Comparison of ENCODE assay signal across 14 cellular contexts in the genomic region with DNA sequence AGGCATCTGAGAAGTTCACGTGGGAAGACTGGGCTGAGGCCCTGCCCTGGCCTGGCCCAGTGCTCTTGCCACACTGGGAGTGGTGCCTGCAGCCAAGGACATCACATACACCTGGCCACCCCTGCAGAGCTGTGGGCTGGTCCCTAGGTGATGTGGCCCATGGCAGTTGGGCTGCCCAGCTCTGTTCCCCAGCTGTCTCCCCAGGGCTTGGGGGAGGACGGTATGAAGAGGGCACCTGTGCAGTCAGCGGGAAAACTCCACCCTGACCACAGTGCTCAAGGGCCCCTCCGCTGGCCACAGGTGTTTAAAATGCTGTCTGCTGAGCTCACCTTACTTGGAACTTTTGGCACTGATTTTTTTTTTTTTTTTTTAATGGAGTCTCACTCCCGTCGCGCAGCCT.
DNase-seq lines count a peak whose midpoint lies in the region; ATAC-seq, FAIRE-seq and TF ChIP-seq lines count a peak whose summit lies in the region.
"Had no signal": no experiment of that assay in that cellular context is flagged by ENCODE, and none has a peak within 500 bp of the region (broad histone marks: within the 10 kb centered on the region; RNA-seq: fewer than 3 reads in every experiment).

No MANE protein-coding gene starts in this region.

- peaks cover 81% of the 10 kb centered on the region for H3K4me1 ChIP-seq in KMS-11 (ENCODE audit: low read depth, poor library complexity, severe bottlenecking)
- H3K4me1 ChIP-seq in GM12878 (ENCODE audit: control insufficient read depth, insufficient read depth, low read length) = peaks cover 64% of the 10 kb centered on the region
- peaks cover 1 to 11% of the 10 kb centered on the region in 2 experiments for H3K4me1 ChIP-seq in trophoblast cell (ENCODE audit: control insufficient read depth in 1 of 2, insufficient read depth in 2 of 2, low read length in 2 of 2)

- H3K4me2 ChIP-seq in KMS-11 = peak overlapping the region; percentile 33; the same call in 1 of the 2 replicates
- H3K4me2 ChIP-seq in GM12878 (ENCODE audit: control insufficient read depth, insufficient read depth) = 0 out of 2 replicates have a peak overlapping the region, but pooled peaks have one; percentile 17
- H3K4me2 ChIP-seq in trophoblast cell (ENCODE audit: low read length) = no peak overlapping the region

- in situ Hi-C loops in GM12878 (cut with MboI) = no loop called here

- no peak for TF ChIP-seq RAD21 in GM12878 (IDR thresholded peaks at IDR 0.05; ENCODE audit: insufficient read depth, low read depth, low read length)

- H4K8ac ChIP-seq in trophoblast cell (ENCODE audit: low read depth, low read length) = no peak overlapping the region

- no peak for TF ChIP-seq CTCF in KMS-11 (conservative IDR thresholded peaks at IDR 0.05; ENCODE audit: low read depth, low read length)
- TF ChIP-seq CTCF in GM12878 (IDR thresholded peaks at IDR 0.05 in 2 of 3, conservative IDR thresholded peaks at IDR 0.05 in 1 of 3; ENCODE audit: control insufficient read depth in 2 of 3, extremely low read depth in 1 of 3, insufficient read depth in 1 of 3, low read depth in 3 of 3, low read length in 3 of 3) = no peak
- TF ChIP-seq CTCF in RWPE1 (conservative IDR thresholded peaks at IDR 0.05; ENCODE audit: low read depth) = no peak

- no TSS peak for BruUV-seq in GM12878 (replicated peaks; lab: Mats Ljungman, UMichigan)

- no peak overlapping the region for H2BK12ac ChIP-seq in trophoblast cell (ENCODE audit: low read length)

- no peak for TF ChIP-seq EP300 in GM12878 (IDR thresholded peaks at IDR 0.05; ENCODE audit: borderline replicate concordance in 1 of 2, control insufficient read depth in 1 of 2, low read depth in 2 of 2, low read length in 2 of 2)

- H3K4me3 ChIP-seq in KMS-11 (IDR thresholded peaks at IDR 0.05; ENCODE audit: insufficient read depth, low read depth, low read length) = no peak overlapping the region
- H3K4me3 ChIP-seq in GM12878 = no peak overlapping the region
- no peak overlapping the region for H3K4me3 ChIP-seq in trophoblast cell (ENCODE audit: low read depth, low read length)
- H3K4me3 ChIP-seq: SJCRH30 had no signal

- no peak for FAIRE-seq in GM12878 (lab: Jason Lieb, UNC)

- no peak overlapping the region for H3K4ac ChIP-seq in trophoblast cell (ENCODE audit: low read depth, low read length)

- H3K14ac ChIP-seq in trophoblast cell (ENCODE audit: low read length) = no peak overlapping the region

- DNase-seq in NCI-H510A (lab: John Stamatoyannopoulos, UW) = peak; percentile 67
- no peak for DNase-seq in NCI-H510A treated with DMSO at 0.1 percent for 48 hours (lab: John Stamatoyannopoulos, UW)
- DNase-seq in GM12878 (ENCODE audit: low read depth, low spot score) = no peak
- no peak for DNase-seq in trophoblast cell
- DNase-seq in activated CD4-positive, CD25-positive, alpha-beta regulatory T cell (lab: John Stamatoyannopoulos, UW) = no peak
- DNase-seq in RWPE1 (ENCODE audit: low spot score) = no peak
- DNase-seq: NCI-H1048, NCI-H146, NCI-H446, NCI-H82, SJCRH30 had no signal

- POLR2A ChIA-PET in GM12878 (lab: Charles Lee) (interaction anchor here (0.6 to 0.7 kb wide), 2 partner anchors 59 to 869 kb away, joined by 3 read pairs; no protein-coding TSS in a partner anchor), RWPE1 (lab: Yijun Ruan, JAX; ENCODE audit: low non-redundant PET) (no interaction called here)

- no peak overlapping the region for H2BK120ac ChIP-seq in trophoblast cell (ENCODE audit: insufficient read depth, low read length, poor library complexity)

- H2BK5ac ChIP-seq in trophoblast cell (ENCODE audit: low read depth, low read length, poor library complexity) = no peak overlapping the region

- no peak overlapping the region for H4K12ac ChIP-seq in trophoblast cell (ENCODE audit: low read depth, low read length)

- WGBS in GM12878 (ENCODE audit: insufficient coverage, insufficient replicate concordance, low lambda C conversion rate, missing lambda C conversion rate) = 68% methylated on average over 7 of the region's 7 CpGs
- no CpG with 5 or more reads among the region's 7 CpGs for WGBS in trophoblast cell (ENCODE audit: extremely low coverage, insufficient coverage, insufficient read length)

- H3K9ac ChIP-seq in KMS-11 (no peak overlapping the region), GM12878 (ENCODE audit: control insufficient read depth, insufficient read depth, low read length) (no peak overlapping the region), trophoblast cell (ENCODE audit: low read length) (no peak overlapping the region)

- H3K79me2 ChIP-seq in KMS-11 (ENCODE audit: insufficient read depth, low read depth) (no peaks in the 10 kb centered on the region), GM12878 (ENCODE audit: control insufficient read depth, insufficient read depth, low read length) (no peaks in the 10 kb centered on the region), trophoblast cell (ENCODE audit: control insufficient read depth, insufficient read depth, low read length, poor library complexity) (peaks cover under 1% of the 10 kb centered on the region)

- H2AK5ac ChIP-seq in trophoblast cell (ENCODE audit: low read length) = peak overlapping the region; percentile 28

- CTCF ChIA-PET in GM12878 (lab: Yijun Ruan, JAX) = interaction anchor here (0.6 to 1.0 kb wide), 2 partner anchors 197 to 280 kb away, joined by 3 read pairs; no protein-coding TSS in a partner anchor
- CTCF ChIA-PET in RWPE1 (lab: Yijun Ruan, JAX) = interaction anchor here (0.7 kb wide), 1 partner anchor 21 kb away, joined by 6 read pairs; no protein-coding TSS in a partner anchor

- H3K9me3 ChIP-seq in GM12878 (replicated peaks; ENCODE audit: control insufficient read depth, insufficient read depth, low read length) (peaks cover 6% of the 10 kb centered on the region; the same call in 2 of the 3 replicates), trophoblast cell (ENCODE audit: insufficient read depth, low read depth, low read length) (peaks cover 5% of the 10 kb centered on the region)
- H3K9me3 ChIP-seq: SJCRH30 had no signal

- H4K20me1 ChIP-seq in KMS-11 (ENCODE audit: insufficient read depth) (no peaks in the 10 kb centered on the region), GM12878 (ENCODE audit: control insufficient read depth, insufficient read depth) (no peaks in the 10 kb centered on the region)

- H3K79me1 ChIP-seq in trophoblast cell (ENCODE audit: low read length) = peaks cover 5% of the 10 kb centered on the region

- H4K91ac ChIP-seq in trophoblast cell (ENCODE audit: low read depth, low read length) = peak overlapping the region; percentile 0

- TF ChIP-seq POLR2A in GM12878 (IDR thresholded peaks at IDR 0.05; ENCODE audit: low read depth, low read length) = no peak

- ATAC-seq in GM12878 = no peak
- ATAC-seq in GM18858 (IDR thresholded peaks at IDR 0.05; ENCODE audit: unreplicated experiment) = no peak
- ATAC-seq: HCT116 had no signal

- SMC1A ChIA-PET in GM12878 (lab: Charles Lee; ENCODE audit: uncharacterized antibody, unreplicated experiment) = no interaction called here

- H3K27ac ChIP-seq in KMS-11 (no peak overlapping the region), GM12878 (ENCODE audit: control insufficient read depth, insufficient read depth) (no peak overlapping the region), trophoblast cell (ENCODE audit: low read depth, low read length) (no peak overlapping the region), RWPE1 (no peak overlapping the region)
- H3K27ac ChIP-seq: SJCRH30 had no signal

- no peak overlapping the region for H2AFZ ChIP-seq in KMS-11 (ENCODE audit: low read depth)
- H2AFZ ChIP-seq in GM12878 (ENCODE audit: control insufficient read depth, low read depth, low read length) = no peak overlapping the region
- no peak overlapping the region for H2AFZ ChIP-seq in trophoblast cell (ENCODE audit: insufficient read depth, low read length, poor library complexity)

- no peaks in the 10 kb centered on the region for H3K27me3 ChIP-seq in KMS-11 (ENCODE audit: insufficient read depth, low read depth)
- no peaks in the 10 kb centered on the region; a peak in 1 of 4 replicates for H3K27me3 ChIP-seq in GM12878 (replicated peaks in 1 of 2; ENCODE audit: control insufficient read depth in 2 of 2, insufficient read depth in 2 of 2, low read length in 1 of 2)
- no peaks in the 10 kb centered on the region for H3K27me3 ChIP-seq in trophoblast cell (ENCODE audit: insufficient read depth, low read length)

- no peak overlapping the region for H3K23ac ChIP-seq in trophoblast cell (ENCODE audit: low read length)

- RAD21 ChIA-PET in GM12878 (lab: Charles Lee; ENCODE audit: unreplicated experiment) = interaction anchor here (1.8 kb wide), 1 partner anchor 130 kb away, joined by 7 read pairs; no protein-coding TSS in a partner anchor

- H3K18ac ChIP-seq in trophoblast cell (ENCODE audit: low read length) = no peak overlapping the region

- H3K36me3 ChIP-seq in KMS-11 (ENCODE audit: insufficient read depth) = no peaks in the 10 kb centered on the region
- H3K36me3 ChIP-seq in GM12878 (ENCODE audit: control insufficient read depth in 2 of 2, insufficient read depth in 2 of 2, low read length in 1 of 2) = no peaks in the 10 kb centered on the region
- H3K36me3 ChIP-seq in trophoblast cell (ENCODE audit: control insufficient read depth in 1 of 2, insufficient read depth in 2 of 2, low read length in 2 of 2) = no peaks in the 10 kb centered on the region
- H3K36me3 ChIP-seq: SJCRH30 had no signal

- intact Hi-C loops in GM12878 (cut with micrococcal nuclease; ENCODE audit: unreplicated experiment) = no loop called here

TF ChIP-seq in GM12878, 131 proteins besides CTCF, POLR2A, EP300 and RAD21:
- TF ChIP-seq RUNX3 (IDR thresholded peaks at IDR 0.05; ENCODE audit: low read length) = peak; percentile 26; the same call in 1 of the 2 replicates
- TF ChIP-seq TCF3 (IDR thresholded peaks at IDR 0.05; ENCODE audit: borderline replicate concordance, insufficient read depth, low read depth, low read length) = 0 out of 2 replicates have a peak, but pooled peaks have one; percentile 26
- no peak for TF ChIP-seq BHLHE40 (IDR thresholded peaks at IDR 0.05; ENCODE audit: borderline replicate concordance in 1 of 2, low read depth in 2 of 2, low read length in 1 of 2)
- TF ChIP-seq SIX5 (IDR thresholded peaks at IDR 0.05; ENCODE audit: low read depth, low read length, severe bottlenecking) = no peak
- TF ChIP-seq TCF12 (IDR thresholded peaks at IDR 0.05; ENCODE audit: low read depth, low read length) = peak; percentile 35; the same call in 1 of the 2 replicates
